18 cellular contexts compared by ENCODE assay signal in genomic region chr4:17690135-17690534, GRCh38.
DNase-seq lines count a peak whose midpoint lies in the region; ATAC-seq and TF ChIP-seq lines count a peak whose summit lies in the region.
"Had no signal": no experiment of that assay in that cellular context is flagged by ENCODE, and none has a peak within 500 bp of the region (broad histone marks: within the 10 kb centered on the region; RNA-seq: fewer than 3 reads in every experiment).

No MANE protein-coding gene starts in this region.

- H3K23me2 ChIP-seq in H9 (ENCODE audit: insufficient read length, low read depth, low read length, poor library complexity, severe bottlenecking): no peaks in the 10 kb centered on the region

- H2BK5ac ChIP-seq in H9 (ENCODE audit: insufficient read length, low read length): no peak overlapping the region

- H3K4me1 ChIP-seq in H9 (ENCODE audit: insufficient read depth, low read length) (no peaks in the 10 kb centered on the region; the same call in 1 of the 2 replicates), esophagus muscularis mucosa (no peaks in the 10 kb centered on the region)

- H3K36me3 Mint-ChIP-seq in H9 (ENCODE audit: insufficient read depth in 1 of 3, low read depth in 3 of 3) (no peaks in the 10 kb centered on the region), osteocyte (ENCODE audit: unreplicated experiment) (no peaks in the 10 kb centered on the region)
- H3K36me3 Mint-ChIP-seq: CD4-positive, CD25-positive, alpha-beta regulatory T cell; CD8-positive, alpha-beta T cell had no signal

- no peak overlapping the region for H2BK15ac ChIP-seq in H9 (ENCODE audit: low read depth, low read length)

- no peak overlapping the region for H3K9ac ChIP-seq in H9 (ENCODE audit: extremely low read depth, insufficient read length, low read length)
- H3K9ac ChIP-seq: BLaER1 had no signal

- H2BK120ac ChIP-seq in H9 (ENCODE audit: low read depth, low read length, poor library complexity, severe bottlenecking): no peak overlapping the region

- no peak overlapping the region for H3T11ph ChIP-seq in H9 (ENCODE audit: low read length)

- H2AK5ac ChIP-seq in H9 (ENCODE audit: insufficient read length, low read length): no peak overlapping the region

- no peak overlapping the region for H3K18ac ChIP-seq in H9 (ENCODE audit: insufficient read length, low read depth, low read length)

- no peak for TF ChIP-seq EP300 in esophagus muscularis mucosa (IDR thresholded peaks at IDR 0.05)

- H3K79me1 ChIP-seq in H9 (ENCODE audit: insufficient read depth, low read depth, low read length, poor library complexity, severe bottlenecking): no peaks in the 10 kb centered on the region

- DNase-seq in Caki2 (ENCODE audit: low read depth): peak; percentile 7
- DNase-seq in H9: no peak
- DNase-seq in esophagus muscularis mucosa (ENCODE audit: extremely low spot score): peak; percentile 78
- DNase-seq in osteocyte (ENCODE audit: extremely low spot score, unreplicated experiment): peak; percentile 51
- no peak for DNase-seq in NCI-H1048 (lab: John Stamatoyannopoulos, UW)
- DNase-seq in NCI-H2171 (lab: John Stamatoyannopoulos, UW): no peak
- DNase-seq: CD4-positive, CD25-positive, alpha-beta regulatory T cell; CD8-positive, alpha-beta T cell; DMS79 treated with DMSO at 0.1 percent for 48 hours; GF-D8; GOT3; HCEC 1CT had no signal

- no peak overlapping the region for H3K4me2 ChIP-seq in H9 (ENCODE audit: insufficient read depth, insufficient read length, low read length)
- H3K4me2 ChIP-seq: BLaER1 had no signal

- H3K27ac ChIP-seq in H9 (ENCODE audit: insufficient read length, low read depth, low read length) (no peak overlapping the region), esophagus muscularis mucosa (replicated peaks in 1 of 4) (no peak overlapping the region)
- H3K27ac ChIP-seq: 22Rv1, BLaER1, C4-2B had no signal

- H3K4me3 Mint-ChIP-seq in H9 (no peak overlapping the region), osteocyte (ENCODE audit: unreplicated experiment) (no peak overlapping the region)
- H3K4me3 Mint-ChIP-seq: B cell; CD4-positive, CD25-positive, alpha-beta regulatory T cell; CD8-positive, alpha-beta T cell had no signal

- H4K8ac ChIP-seq in H9 (replicated peaks; ENCODE audit: insufficient read length, low read depth, low read length): no peak overlapping the region

- H2BK20ac ChIP-seq in H9 (ENCODE audit: low read depth, low read length, poor library complexity, severe bottlenecking): no peak overlapping the region

- no peak for TF ChIP-seq POLR2A in esophagus muscularis mucosa (IDR thresholded peaks at IDR 0.05; ENCODE audit: low read depth)

- no peak overlapping the region for H3K4me3 ChIP-seq in esophagus muscularis mucosa
- H3K4me3 ChIP-seq: BLaER1 had no signal

- H3K14ac ChIP-seq in H9 (ENCODE audit: insufficient read depth, low read length): peak overlapping the region; percentile 59; the same call in 1 of the 2 replicates

- H3K4me1 Mint-ChIP-seq in H9: peaks cover 4 to 6% of the 10 kb centered on the region in 2 experiments; a peak in 2 of 4 replicates
- H3K4me1 Mint-ChIP-seq in osteocyte (ENCODE audit: unreplicated experiment): no peaks in the 10 kb centered on the region
- H3K4me1 Mint-ChIP-seq: B cell; CD4-positive, CD25-positive, alpha-beta regulatory T cell had no signal

- H3K23ac ChIP-seq in H9 (ENCODE audit: insufficient read length, low read depth, low read length): no peak overlapping the region

- no peak overlapping the region for H4K5ac ChIP-seq in H9 (ENCODE audit: insufficient read length, low read depth, low read length)

- no peaks in the 10 kb centered on the region for H3K79me2 ChIP-seq in H9 (ENCODE audit: insufficient read depth, low read length)

- no peak overlapping the region for H3K56ac ChIP-seq in H9 (ENCODE audit: insufficient read length, low read depth, low read length)

- no peaks in the 10 kb centered on the region for H4K20me1 ChIP-seq in H9 (ENCODE audit: control insufficient read depth, insufficient read depth, insufficient read length)
- H4K20me1 ChIP-seq: BLaER1 had no signal

- H3K27ac Mint-ChIP-seq in H9: no peak overlapping the region
- no peak overlapping the region for H3K27ac Mint-ChIP-seq in osteocyte (ENCODE audit: unreplicated experiment)
- H3K27ac Mint-ChIP-seq: B cell; CD8-positive, alpha-beta T cell had no signal

- no peak overlapping the region for H3K4ac ChIP-seq in H9 (ENCODE audit: low read depth, low read length)

- TF ChIP-seq CTCF in H9 (conservative IDR thresholded peaks at IDR 0.05): no peak
- no peak for TF ChIP-seq CTCF in esophagus muscularis mucosa (IDR thresholded peaks at IDR 0.05)
- no peak for TF ChIP-seq CTCF in osteocyte (IDR thresholded peaks at IDR 0.05)

- no peaks in the 10 kb centered on the region for H3K36me3 ChIP-seq in esophagus muscularis mucosa
- H3K36me3 ChIP-seq: BLaER1 had no signal

- H2AFZ ChIP-seq in H9 (ENCODE audit: low read length): no peak overlapping the region

- intact Hi-C loops in esophagus muscularis mucosa (cut with DNase I): no loop called here

- H3K9me3 Mint-ChIP-seq in H9: no peaks in the 10 kb centered on the region
- H3K9me3 Mint-ChIP-seq in osteocyte (ENCODE audit: unreplicated experiment): no peaks in the 10 kb centered on the region
- H3K9me3 Mint-ChIP-seq: CD8-positive, alpha-beta T cell had no signal

- no peaks in the 10 kb centered on the region for H3K9me3 ChIP-seq in H9 (ENCODE audit: control insufficient read depth, low read depth, low read length)
- no peaks in the 10 kb centered on the region for H3K9me3 ChIP-seq in esophagus muscularis mucosa
- H3K9me3 ChIP-seq: BLaER1, Caco-2 had no signal

- H4K91ac ChIP-seq in H9 (ENCODE audit: insufficient read length, low read depth, low read length): no peak overlapping the region

- no peaks in the 10 kb centered on the region for H3K27me3 ChIP-seq in H9 (ENCODE audit: insufficient read depth, low read length)
- no peaks in the 10 kb centered on the region for H3K27me3 ChIP-seq in esophagus muscularis mucosa
- H3K27me3 ChIP-seq: BLaER1 had no signal

- no peak overlapping the region for H2BK12ac ChIP-seq in H9 (ENCODE audit: insufficient read length, low read depth, low read length)

- ATAC-seq in HG03139 (IDR thresholded peaks at IDR 0.05; ENCODE audit: unreplicated experiment): no peak
- ATAC-seq: CD8-positive, alpha-beta T cell had no signal

- H3K27me3 Mint-ChIP-seq in H9 (ENCODE audit: low read depth): peaks cover 2% of the 10 kb centered on the region
- H3K27me3 Mint-ChIP-seq in osteocyte (ENCODE audit: unreplicated experiment): no peaks in the 10 kb centered on the region

- in situ Hi-C loops in Caki2 (cut with HindIII; ENCODE audit: low pct_unique_long_range_greater_than_20kb, low sequenced_read_pairs): no loop called here

- no CpG with 5 or more reads among the region's 5 CpGs for WGBS in H9 (ENCODE audit: extremely low coverage, insufficient read length, low lambda C conversion rate)
- WGBS in esophagus muscularis mucosa: 89% methylated on average over 5 of the region's 5 CpGs

Comparison
In these comparisons a context has a peak if more than half of its experiments do, and no peak if none do; other contexts are left out.
1. DNase-seq: peak in Caki2 (single experiment), esophagus muscularis mucosa (single experiment) and osteocyte (single experiment); none in H9 (single experiment), NCI-H1048 (single experiment) and NCI-H2171 (single experiment).